ENCODE assay signal across 23 cellular contexts in the genomic region with DNA sequence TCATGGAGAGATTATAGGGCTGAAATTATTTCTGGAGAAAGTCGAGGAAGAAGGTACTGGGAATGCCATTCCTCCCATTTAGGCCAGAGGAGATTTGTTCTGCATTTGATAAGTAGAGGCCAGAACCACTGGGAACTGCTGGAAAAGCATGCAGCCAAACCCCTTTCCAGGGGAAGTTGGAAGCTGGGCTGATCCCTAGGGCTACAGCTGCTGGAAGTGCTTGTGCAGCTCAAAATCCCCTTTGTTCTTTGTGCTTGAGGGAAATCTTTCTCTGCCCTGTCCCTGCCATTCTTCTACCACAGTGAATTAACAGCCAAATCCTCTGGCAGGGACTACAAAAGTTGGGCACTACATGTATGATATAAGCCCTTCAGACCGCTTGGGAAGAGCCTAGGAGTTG.
"Had no signal": no experiment of that assay in that cellular context is flagged by ENCODE, and none has a peak within 500 bp of the region (broad histone marks: within the 10 kb centered on the region; RNA-seq: fewer than 3 reads in every experiment).

No MANE protein-coding gene starts in this region.

- H3K27me3 ChIP-seq: gastrocnemius medialis, hepatocyte, spleen, suprapubic skin, tibial artery, upper lobe of right lung had no signal

- H3K27ac ChIP-seq: gastrocnemius medialis, hepatocyte, spleen, suprapubic skin, tibial artery, upper lobe of right lung had no signal

- H3K9me3 ChIP-seq: gastrocnemius medialis, spleen, suprapubic skin, tibial artery, upper lobe of right lung had no signal

- FAIRE-seq: bronchial epithelial cell, endometrium, kidney had no signal

- H3K36me3 ChIP-seq: gastrocnemius medialis, spleen, suprapubic skin, tibial artery, upper lobe of right lung had no signal

- H3K4me2 ChIP-seq: hepatocyte had no signal

- H3K4me3 ChIP-seq: gastrocnemius medialis, hepatocyte, spleen, suprapubic skin, tibial artery, upper lobe of right lung had no signal

- ATAC-seq: activated naive CD4-positive, alpha-beta T cell treated with anti-CD3 and anti-CD28 coated beads, Interleukin-2, amount 50 U/mL, for 72 hours; activated T-cell treated with anti-CD3 and anti-CD28 coated beads, Interleukin-2, amount 50 U/mL, for 72 hours; gastrocnemius medialis; left colon; naive thymus-derived CD4-positive, alpha-beta T cell; upper lobe of right lung had no signal

- DNase-seq: activated CD4-positive, alpha-beta memory T cell treated with anti-CD3 and anti-CD28 coated beads, Interleukin-2, amount 10 ng/mL, durations not matched to agents 7 days and 5 days; activated CD4-positive, alpha-beta T cell treated with anti-CD3 and anti-CD28 coated beads for 1 hour; activated CD4-positive, alpha-beta T cell treated with anti-CD3 and anti-CD28 coated beads, Interleukin-2, amount 10 ng/mL, durations not matched to agents 7 days and 5 days; activated naive CD4-positive, alpha-beta T cell; activated T-cell treated with anti-CD3 and anti-CD28 coated beads, Interleukin-2, amount 50 U/mL, for 72 hours; effector CD4-positive, alpha-beta T cell; gastrocnemius medialis; kidney; left colon; mammary epithelial cell; midbrain; naive thymus-derived CD4-positive, alpha-beta T cell; occipital lobe; spleen; stimulated activated naive CD4-positive, alpha-beta T cell; T-helper 2 cell; tibial artery; upper lobe of right lung had no signal

- H3K4me1 ChIP-seq: gastrocnemius medialis, spleen, suprapubic skin, tibial artery, upper lobe of right lung had no signal

- H3K79me2 ChIP-seq: hepatocyte had no signal

- H2AFZ ChIP-seq: hepatocyte had no signal
